In genomic region chr4:22072726-22073125, GRCh38 we compare ENCODE assay signal across 19 cellular contexts.
A peak's percentile ranks its signal among the peaks of the same experiment; 100 is the strongest.
DNase-seq lines count a peak whose midpoint lies in the region; ATAC-seq and TF ChIP-seq lines count a peak whose summit lies in the region.
"Had no signal": no experiment of that assay in that cellular context is flagged by ENCODE, and none has a peak within 500 bp of the region (broad histone marks: within the 10 kb centered on the region; RNA-seq: fewer than 3 reads in every experiment).

No MANE protein-coding gene starts in this region.

- intact Hi-C loops in CD8-positive, alpha-beta T cell (cut with DNase I, micrococcal nuclease): no loop called here

- CTCF ChIA-PET in CD8-positive, alpha-beta T cell (lab: Charles Lee): no interaction called here

- DNase-seq in CD8-positive, alpha-beta T cell: no peak
- DNase-seq in G401 (ENCODE audit: low spot score) (peak; percentile 80), cerebellum (ENCODE audit: low spot score) (peak; percentile 52), superior temporal gyrus (ENCODE audit: extremely low spot score) (no peak), SHP77 (lab: John Stamatoyannopoulos, UW) (no peak), NCI-H1694 treated with DMSO at 0.1 percent for 48 hours (lab: John Stamatoyannopoulos, UW) (no peak)
- DNase-seq: ACHN; CD4-positive, alpha-beta T cell; DMS79 treated with DMSO at 0.1 percent for 48 hours; GOT3; H7; HFFc6; KBM-7 had no signal

- H3K4me1 Mint-ChIP-seq in CD8-positive, alpha-beta T cell (ENCODE audit: low read depth): peaks cover 2% of the 10 kb centered on the region
- H3K4me1 Mint-ChIP-seq: IgD-negative memory B cell had no signal

- in situ Hi-C loops in G401 (cut with HindIII; ENCODE audit: low sequenced_read_pairs): no loop called here

- H3K36me3 ChIP-seq in CD8-positive, alpha-beta T cell (ENCODE audit: insufficient read depth, low read length): no peaks in the 10 kb centered on the region
- peaks cover 5% of the 10 kb centered on the region for H3K36me3 ChIP-seq in OCI-LY3 (replicated peaks; ENCODE audit: low read depth, low read length)

- peak overlapping the region; percentile 18 for H3K27ac Mint-ChIP-seq in CD8-positive, alpha-beta T cell
- H3K27ac Mint-ChIP-seq: CD4-positive, alpha-beta T cell; HFFc6; IgD-negative memory B cell had no signal

- no peak overlapping the region for H2AFZ ChIP-seq in OCI-LY3 (ENCODE audit: low read depth, low read length)

- no peak for ATAC-seq in CD8-positive, alpha-beta T cell
- ATAC-seq in GM21737 (IDR thresholded peaks at IDR 0.05; ENCODE audit: unreplicated experiment): no peak
- ATAC-seq: HCT116, HepG2 had no signal

- H3K4me1 ChIP-seq in CD8-positive, alpha-beta T cell (ENCODE audit: insufficient read depth, low read length): no peaks in the 10 kb centered on the region
- H3K4me1 ChIP-seq in OCI-LY3 (ENCODE audit: low read length): peaks cover 24% of the 10 kb centered on the region

- no peaks in the 10 kb centered on the region for H3K27me3 Mint-ChIP-seq in CD8-positive, alpha-beta T cell (ENCODE audit: low read depth)
- H3K27me3 Mint-ChIP-seq: CD4-positive, alpha-beta T cell; IgD-negative memory B cell had no signal

- no peak overlapping the region for H3K4me3 Mint-ChIP-seq in CD8-positive, alpha-beta T cell
- H3K4me3 Mint-ChIP-seq: CD4-positive, alpha-beta T cell; HFFc6; IgD-negative memory B cell had no signal

- no peaks in the 10 kb centered on the region for H4K20me1 ChIP-seq in OCI-LY3 (ENCODE audit: insufficient read depth, low read length)

- H3K9me3 Mint-ChIP-seq in CD8-positive, alpha-beta T cell: peaks cover 13% of the 10 kb centered on the region

- no peaks in the 10 kb centered on the region for H3K9me3 ChIP-seq in CD8-positive, alpha-beta T cell (ENCODE audit: low read length)
- H3K9me3 ChIP-seq in OCI-LY3 (ENCODE audit: insufficient read depth, low read length): peaks cover 5% of the 10 kb centered on the region; the same call in 1 of the 2 replicates

- H3K4me3 ChIP-seq in CD8-positive, alpha-beta T cell (ENCODE audit: low read depth, low read length): no peak overlapping the region
- H3K4me3 ChIP-seq in OCI-LY3 (ENCODE audit: low read length): no peak overlapping the region

- no peak overlapping the region for H3K9ac ChIP-seq in OCI-LY3 (ENCODE audit: low read length)

- no peaks in the 10 kb centered on the region for H3K27me3 ChIP-seq in CD8-positive, alpha-beta T cell (ENCODE audit: insufficient read depth, low read length)
- H3K27me3 ChIP-seq in OCI-LY3 (ENCODE audit: low read depth, low read length): no peaks in the 10 kb centered on the region; the same call in 1 of the 2 replicates

- no peak for TF ChIP-seq CTCF in CD8-positive, alpha-beta T cell (IDR thresholded peaks at IDR 0.05)
- no peak for TF ChIP-seq CTCF in OCI-LY3 (IDR thresholded peaks at IDR 0.05; ENCODE audit: low read depth, low read length)

- POLR2A ChIA-PET in CD8-positive, alpha-beta T cell (lab: Charles Lee): interaction anchor here (1.0 kb wide), 1 partner anchor 25 kb away, joined by 3 read pairs; no protein-coding TSS in a partner anchor

- H3K36me3 Mint-ChIP-seq in CD8-positive, alpha-beta T cell: no peaks in the 10 kb centered on the region
- H3K36me3 Mint-ChIP-seq: IgD-negative memory B cell had no signal

- peak overlapping the region; percentile 80; the same call in 1 of the 2 replicates for H3K4me2 ChIP-seq in OCI-LY3 (ENCODE audit: low read length)

- no peaks in the 10 kb centered on the region for H3K79me2 ChIP-seq in OCI-LY3 (ENCODE audit: low read length)

- H3K27ac ChIP-seq in CD8-positive, alpha-beta T cell (ENCODE audit: low read depth, low read length): no peak overlapping the region
- H3K27ac ChIP-seq in OCI-LY3 (ENCODE audit: low read length): no peak overlapping the region
- H3K27ac ChIP-seq: C4-2B had no signal

Comparison
In these comparisons a context has a peak if more than half of its experiments do, and no peak if none do; other contexts are left out.
1. DNase-seq: peak in G401 (single experiment) and cerebellum (single experiment); none in CD8-positive, alpha-beta T cell (0 of 7), superior temporal gyrus (single experiment), SHP77 (0 of 2) and NCI-H1694 treated with DMSO at 0.1 percent for 48 hours (single experiment).